ENCODE assay signal across 21 cellular contexts in genomic region chr7:7793249-7793648, GRCh38.
DNase-seq lines count a peak whose midpoint lies in the region; ATAC-seq and TF ChIP-seq lines count a peak whose summit lies in the region.
"Had no signal": no experiment of that assay in that cellular context is flagged by ENCODE, and none has a peak within 500 bp of the region (broad histone marks: within the 10 kb centered on the region; RNA-seq: fewer than 3 reads in every experiment).

No MANE protein-coding gene starts in this region.

- no peak overlapping the region for H3K4me3 ChIP-seq in H7 (ENCODE audit: insufficient read depth, low read depth, low read length)
- no peak overlapping the region for H3K4me3 ChIP-seq in rectal smooth muscle tissue (ENCODE audit: low read length)
- H3K4me3 ChIP-seq in stomach = no peak overlapping the region
- H3K4me3 ChIP-seq: HAP-1 had no signal

- H3K36me3 ChIP-seq in H7 (replicated peaks; ENCODE audit: control insufficient read depth, insufficient read depth, low read length) = no peaks in the 10 kb centered on the region
- no peaks in the 10 kb centered on the region for H3K36me3 ChIP-seq in rectal smooth muscle tissue (ENCODE audit: control insufficient read depth, insufficient read depth, low read length)
- H3K36me3 ChIP-seq in stomach = peaks cover 0 to 17% (median 10%) of the 10 kb centered on the region in 4 donors
- H3K36me3 ChIP-seq: HAP-1 had no signal

- no peaks in the 10 kb centered on the region for H3K9me3 ChIP-seq in stomach
- H3K9me3 ChIP-seq: Caco-2, HAP-1 had no signal

- peaks cover 25% of the 10 kb centered on the region for H3K36me3 Mint-ChIP-seq in WTC11

- TF ChIP-seq EP300 in stomach (IDR thresholded peaks at IDR 0.05) = no peak

- H3K27me3 ChIP-seq in H7 (ENCODE audit: control insufficient read depth, insufficient read depth, low read length) = no peaks in the 10 kb centered on the region
- no peaks in the 10 kb centered on the region for H3K27me3 ChIP-seq in rectal smooth muscle tissue (ENCODE audit: control insufficient read depth, insufficient read depth, low read length)
- H3K27me3 ChIP-seq in stomach = no peaks in the 10 kb centered on the region

- no peak overlapping the region for H3K4me3 Mint-ChIP-seq in WTC11
- H3K4me3 Mint-ChIP-seq: CD4-positive, alpha-beta T cell had no signal

- H3K9me3 Mint-ChIP-seq in WTC11 = peaks cover 26% of the 10 kb centered on the region
- H3K9me3 Mint-ChIP-seq: CD4-positive, alpha-beta T cell had no signal

- peak overlapping the region; percentile 69 for H3K27ac Mint-ChIP-seq in WTC11
- H3K27ac Mint-ChIP-seq: CD4-positive, alpha-beta T cell had no signal

- CTCF ChIA-PET in WTC11 (lab: Charles Lee) = no interaction called here

- intact Hi-C loops in stomach (cut with DNase I; ENCODE audit: low total_unique reads) = no loop called here

- no peak for TF ChIP-seq POLR2A in stomach (IDR thresholded peaks at IDR 0.05)

- TF ChIP-seq CTCF in WTC11 (IDR thresholded peaks at IDR 0.05) = no peak
- no peak for TF ChIP-seq CTCF in stomach (IDR thresholded peaks at IDR 0.05)

- peaks cover 63% of the 10 kb centered on the region for H3K4me1 Mint-ChIP-seq in WTC11

- H3K4me1 ChIP-seq in rectal smooth muscle tissue (ENCODE audit: control insufficient read depth, insufficient read depth, low read length) (peaks cover 9% of the 10 kb centered on the region), stomach (peaks cover 0 to 30% (median 6%) of the 10 kb centered on the region in 4 donors)
- H3K4me1 ChIP-seq: HAP-1 had no signal

- H3K27ac ChIP-seq in rectal smooth muscle tissue (ENCODE audit: low read depth, low read length) (peak overlapping the region; percentile 33), stomach (peak overlapping the region in 1 of 5 donors; percentile 73)
- H3K27ac ChIP-seq: HL-60 had no signal

- no peaks in the 10 kb centered on the region; the same call in 1 of the 2 replicates for H3K27me3 Mint-ChIP-seq in WTC11 (ENCODE audit: low read depth)
- H3K27me3 Mint-ChIP-seq: CD4-positive, alpha-beta T cell had no signal

- WGBS in stomach, 5 donors = 75 to 96% (median 85%) methylated on average over 2 of the region's 2 CpGs

- POLR2A ChIA-PET in WTC11 (lab: Charles Lee) = no interaction called here

- peak; percentile 89 for ATAC-seq in WTC11
- ATAC-seq in HG03571 (IDR thresholded peaks at IDR 0.05; ENCODE audit: unreplicated experiment) = no peak
- ATAC-seq in GM19035 (IDR thresholded peaks at IDR 0.05; ENCODE audit: unreplicated experiment) = no peak
- ATAC-seq: SK-N-SH treated with all-trans-retinoic acid at 6 μM for 48 hours had no signal

- DNase-seq in H7 (peak; percentile 19), WTC11 (ENCODE audit: low spot score) (no peak), iPS DF 4.7 (ENCODE audit: extremely low read depth, low spot score) (peak; percentile 72), SIG-M5 treated with dmso at 0.1 percent for 504 hours (lab: John Stamatoyannopoulos, UW; ENCODE audit: unreplicated experiment) (no peak), stomach (no peak)
- DNase-seq: Caco-2; CD4-positive, alpha-beta T cell; EL; NCI-H1092 treated with DMSO at 0.1 percent for 48 hours; NCI-H146; NCI-H2081; NCI-H2171 treated with DMSO at 0.1 percent for 48 hours; NCI-H446 treated with DMSO at 0.1 percent for 48 hours; NK-92 treated with Interleukin-12 subunit alpha and Interleukin-12 subunit beta, amount 100 ng/mL, for 24 hours; SHP77 treated with DMSO at 0.1 percent for 48 hours had no signal

- no peak overlapping the region for H3K9ac ChIP-seq in rectal smooth muscle tissue (ENCODE audit: low read length)

TF ChIP-seq in WTC11, 78 proteins besides CTCF, POLR2A, EP300 and RAD21:
- TF ChIP-seq MLX (CRISPR knock-in tag; IDR thresholded peaks at IDR 0.05) (no peak), PRRX2 (CRISPR knock-in tag; IDR thresholded peaks at IDR 0.05) (no peak), ZBTB43 (CRISPR knock-in tag; IDR thresholded peaks at IDR 0.05) (no peak), ZNF219 (CRISPR knock-in tag; IDR thresholded peaks at IDR 0.05; ENCODE audit: borderline replicate concordance) (no peak), TEAD1 (CRISPR knock-in tag; IDR thresholded peaks at IDR 0.05) (0 out of 2 replicates have a peak, but pooled peaks have one; percentile 18)

Comparison
In these comparisons a context has a peak if more than half of its experiments do, and no peak if none do; other contexts are left out.
1. DNase-seq: peak in H7 (single experiment) and iPS DF 4.7 (single experiment); none in WTC11 (single experiment), SIG-M5 treated with dmso at 0.1 percent for 504 hours (single experiment) and stomach (single experiment).